8 cellular contexts compared by ENCODE assay signal in genomic region chr19:55258476-55258827, GRCh38. TPM values are rescaled to one million over a fixed set of nuclear protein-coding genes. Genes with fewer than 3 reads are reported as not detected.
DNase-seq lines count a peak whose midpoint lies in the region; ATAC-seq and TF ChIP-seq lines count a peak whose summit lies in the region.

No MANE protein-coding gene starts in this region.

- peak overlapping the region; percentile 84 to 99 (median 96) for H3K4me3 ChIP-seq in esophagus squamous epithelium
- peak overlapping the region; percentile 86 to 88 for H3K4me3 ChIP-seq in neutrophil (ENCODE audit: low read depth in 1 of 2, low read length in 1 of 2)

- H3K4me1 ChIP-seq in esophagus squamous epithelium, result peaks cover 41 to 58% (median 44%) of the 10 kb centered on the region in 3 donors
- peaks cover 52 to 55% of the 10 kb centered on the region in 2 experiments for H3K4me1 ChIP-seq in neutrophil (ENCODE audit: control insufficient read depth in 1 of 2, insufficient read depth in 1 of 2, low read depth in 1 of 2, low read length in 1 of 2)

- H3K9me3 ChIP-seq in esophagus squamous epithelium (no peaks in the 10 kb centered on the region), neutrophil (no peaks in the 10 kb centered on the region)

- H3K36me3 ChIP-seq in esophagus squamous epithelium (peaks cover 0 to 10% (median 0%) of the 10 kb centered on the region in 3 donors), neutrophil (no peaks in the 10 kb centered on the region)

- intact Hi-C loops in esophagus squamous epithelium (cut with DNase I), result no loop called here

- no CpG with 5 or more reads among the region's 53 CpGs for WGBS in esophagus squamous epithelium, 2 donors

- TF ChIP-seq CTCF in esophagus squamous epithelium (IDR thresholded peaks at IDR 0.05) (no peak), neutrophil (IDR thresholded peaks at IDR 0.05) (no peak)

- no peaks in the 10 kb centered on the region for H3K27me3 ChIP-seq in esophagus squamous epithelium
- no peaks in the 10 kb centered on the region for H3K27me3 ChIP-seq in neutrophil

- peak; percentile 15 for ATAC-seq in HG03159 (IDR thresholded peaks at IDR 0.05; ENCODE audit: unreplicated experiment)

- peak overlapping the region; percentile 90 to 98 (median 94) for H3K27ac ChIP-seq in esophagus squamous epithelium
- peak overlapping the region; percentile 93 for H3K27ac ChIP-seq in neutrophil

- DNase-seq in activated T-cell treated with anti-CD3 and anti-CD28 coated beads for 1 hour (ENCODE audit: low read depth) (peak; percentile 41), esophagus squamous epithelium (lab: John Stamatoyannopoulos, UW) (no peak), occipital lobe (lab: John Stamatoyannopoulos, UW) (no peak), NCI-H1092 (lab: John Stamatoyannopoulos, UW) (no peak)
- DNase-seq in activated T-cell treated with anti-CD3 and anti-CD28 coated beads, Interleukin-2, amount 50 U/mL, for 1 hour, result no peak
- DNase-seq in activated CD4-positive, alpha-beta T cell treated with anti-CD3 and anti-CD28 coated beads for 48 hours, result peak; percentile 45

- no peak for TF ChIP-seq POLR2A in esophagus squamous epithelium (IDR thresholded peaks at IDR 0.05)

RNA-seq across cellular contexts. Expression of gene PPP6R1, which starts 0.4 kb away (rescaled TPM):
- 10 to 100 TPM; 30.6 to 59.2 (median 47.4) TPM for total RNA-seq in esophagus squamous epithelium
- total RNA-seq in occipital lobe, result 11.4 TPM

RNA-seq across cellular contexts. Expression of gene HSPBP1, which starts 21.5 kb away (rescaled TPM):
- total RNA-seq in esophagus squamous epithelium (10 to 100 TPM; 27.1 to 40.7 (median 32.4) TPM), occipital lobe (23.4 TPM)

RNA-seq across cellular contexts. Expression of gene BRSK1, which starts 25.3 kb away (rescaled TPM):
- total RNA-seq in esophagus squamous epithelium (1 to 10 TPM in 1 of 4 donors, under 1 TPM in 1, not detected in 2; 0.73 to 1.1 TPM), occipital lobe (67.1 TPM)

RNA-seq across cellular contexts. Expression of gene TMEM86B, which starts 29.9 kb away (rescaled TPM):
- 1 to 10 TPM in 3 of 4 donors, not detected in 1; 1.1 to 3.6 (median 2.2) TPM for total RNA-seq in esophagus squamous epithelium
- 0.78 TPM for total RNA-seq in occipital lobe

RNA-seq across cellular contexts. Expression of gene PTPRH, which starts 49.2 kb away (rescaled TPM):
- 1 to 10 TPM in 3 of 4 donors, under 1 TPM in 1; 0.57 to 2.0 (median 1.3) TPM for total RNA-seq in esophagus squamous epithelium
- total RNA-seq in occipital lobe, result 0.47 TPM

Comparison
In these comparisons a context has a peak if more than half of its experiments do, and no peak if none do; other contexts are left out.
1. DNase-seq: peak in activated T-cell treated with anti-CD3 and anti-CD28 coated beads for 1 hour (single experiment) and activated CD4-positive, alpha-beta T cell treated with anti-CD3 and anti-CD28 coated beads for 48 hours (single experiment); none in activated T-cell treated with anti-CD3 and anti-CD28 coated beads, Interleukin-2, amount 50 U/mL, for 1 hour (single experiment), esophagus squamous epithelium (single experiment), occipital lobe (single experiment) and NCI-H1092 (single experiment).
2. RNA of gene BRSK1, which starts 25.3 kb away (total RNA-seq): 67.1 TPM in occipital lobe (single experiment); 0.73 to 1.1 TPM in esophagus squamous epithelium; every median in the first group is over 10 times any median in the second.